8 cellular contexts compared by ENCODE assay signal in genomic region chr20:4171538-4172116, GRCh38. TPM values are rescaled to one million over a fixed set of nuclear protein-coding genes. Genes with fewer than 3 reads are reported as not detected.
DNase-seq lines count a peak whose midpoint lies in the region; ATAC-seq and TF ChIP-seq lines count a peak whose summit lies in the region.

No MANE protein-coding gene starts in this region.

- H3K23ac ChIP-seq in trophoblast cell (ENCODE audit: low read length), result peak overlapping the region; percentile 27

- H3K27ac ChIP-seq in SJSA1 (peak overlapping the region; percentile 72), trophoblast cell (ENCODE audit: low read depth, low read length) (peak overlapping the region; percentile 16)

- peak overlapping the region; percentile 57 for H3K14ac ChIP-seq in trophoblast cell (ENCODE audit: low read length)

- H2BK12ac ChIP-seq in trophoblast cell (ENCODE audit: low read length), result peak overlapping the region; percentile 47

- H3K79me1 ChIP-seq in trophoblast cell (ENCODE audit: low read length), result peaks cover 9% of the 10 kb centered on the region

- H2BK5ac ChIP-seq in trophoblast cell (ENCODE audit: low read depth, low read length, poor library complexity), result peak overlapping the region; percentile 15

- peak overlapping the region; percentile 20 for H4K91ac ChIP-seq in trophoblast cell (ENCODE audit: low read depth, low read length)

- peak overlapping the region; percentile 72 for H3K4me2 ChIP-seq in trophoblast cell (ENCODE audit: low read length)

- H4K12ac ChIP-seq in trophoblast cell (ENCODE audit: low read depth, low read length), result peak overlapping the region; percentile 16

- peak overlapping the region; percentile 68 for H2AFZ ChIP-seq in trophoblast cell (ENCODE audit: insufficient read depth, low read length, poor library complexity)

- H3K4me1 ChIP-seq in SJSA1 (replicated peaks) (peaks cover 17% of the 10 kb centered on the region), trophoblast cell (ENCODE audit: control insufficient read depth in 1 of 2, insufficient read depth in 2 of 2, low read length in 2 of 2) (peaks cover 21 to 30% of the 10 kb centered on the region in 2 experiments)

- peak overlapping the region; percentile 46 for H2AK5ac ChIP-seq in trophoblast cell (ENCODE audit: low read length)

- H3K4me3 ChIP-seq in SJSA1, result peak overlapping the region; percentile 45
- peak overlapping the region; percentile 57 for H3K4me3 ChIP-seq in fibroblast of mammary gland (ENCODE audit: control insufficient read depth, low read depth, low read length)
- peak overlapping the region; percentile 60 for H3K4me3 ChIP-seq in trophoblast cell (ENCODE audit: low read depth, low read length)

- H3K9me3 ChIP-seq in SJSA1 (replicated peaks) (0 out of 2 replicates have a peak, but pooled peaks cover 3% of the 10 kb centered on the region), trophoblast cell (ENCODE audit: insufficient read depth, low read depth, low read length) (no peaks in the 10 kb centered on the region)

- peaks cover 1% of the 10 kb centered on the region for H3K79me2 ChIP-seq in trophoblast cell (ENCODE audit: control insufficient read depth, insufficient read depth, low read length, poor library complexity)

- no peak for TF ChIP-seq CTCF in fibroblast of mammary gland (conservative IDR thresholded peaks at IDR 0.05; ENCODE audit: control insufficient read depth, insufficient read depth, low read depth, low read length)

- H3K18ac ChIP-seq in trophoblast cell (ENCODE audit: low read length), result peak overlapping the region; percentile 56

- H3K27me3 ChIP-seq in SJSA1 (replicated peaks) (no peaks in the 10 kb centered on the region), trophoblast cell (ENCODE audit: insufficient read depth, low read length) (no peaks in the 10 kb centered on the region)

- H3K4ac ChIP-seq in trophoblast cell (ENCODE audit: low read depth, low read length), result no peak overlapping the region

- DNase-seq in DMS53 treated with DMSO at 0.1 percent for 48 hours (lab: John Stamatoyannopoulos, UW; ENCODE audit: unreplicated experiment) (peak; percentile 31), SJSA1 (ENCODE audit: low read depth in 1 of 2, low spot score in 2 of 2) (peak in 1 of 2 experiments; percentile 23), fibroblast of mammary gland (ENCODE audit: low read depth) (no peak), trophoblast cell (peak; percentile 61 to 66), occipital lobe (lab: John Stamatoyannopoulos, UW) (no peak), NCI-H2171 treated with DMSO at 0.1 percent for 48 hours (lab: John Stamatoyannopoulos, UW) (no peak)

- no peak overlapping the region for H3K9ac ChIP-seq in trophoblast cell (ENCODE audit: low read length)

- WGBS in trophoblast cell (ENCODE audit: extremely low coverage, insufficient coverage, insufficient read length), result no CpG with 5 or more reads among the region's 13 CpGs

- ATAC-seq in GM21381 (IDR thresholded peaks at IDR 0.05; ENCODE audit: unreplicated experiment) (no peak), GM21576 (IDR thresholded peaks at IDR 0.05; ENCODE audit: unreplicated experiment) (no peak)

- 0 out of 2 replicates have a peak, but pooled peaks cover 3% of the 10 kb centered on the region for H3K36me3 ChIP-seq in SJSA1
- H3K36me3 ChIP-seq in trophoblast cell (ENCODE audit: control insufficient read depth in 1 of 2, insufficient read depth in 2 of 2, low read length in 2 of 2), result peaks cover 0 to 2% of the 10 kb centered on the region in 2 experiments

- peak overlapping the region; percentile 32 for H2BK120ac ChIP-seq in trophoblast cell (ENCODE audit: insufficient read depth, low read length, poor library complexity)

- peak overlapping the region; percentile 76 for H4K8ac ChIP-seq in trophoblast cell (ENCODE audit: low read depth, low read length)

RNA-seq across cellular contexts. Expression of gene SMOX, which starts 23.0 kb away (rescaled TPM):
- total RNA-seq in SJSA1 (2014; rRNA removed; shearing (Covaris generic)), result 8.1 and 10.3 TPM in 2 replicates
- polyA plus RNA-seq in trophoblast cell (2013), result 33.1 and 36.6 TPM in 2 replicates
- 10.8 TPM for total RNA-seq in occipital lobe

Comparison
In these comparisons a context has a peak if more than half of its experiments do, and no peak if none do; other contexts are left out.
1. DNase-seq: peak in DMS53 treated with DMSO at 0.1 percent for 48 hours (single experiment) and trophoblast cell (2 of 2); none in fibroblast of mammary gland (single experiment), occipital lobe (single experiment) and NCI-H2171 treated with DMSO at 0.1 percent for 48 hours (single experiment).
2. Peak in every context shown above with its lines, with median percentiles within 50 percentile points of each other: H3K4me3 ChIP-seq.